24 cellular contexts compared by ENCODE assay signal in genomic region chr15:84888639-84889038, GRCh38. TPM values are rescaled to one million over a fixed set of nuclear protein-coding genes. Genes with fewer than 3 reads are reported as not detected.
"Had no signal": no experiment of that assay in that cellular context is flagged by ENCODE, and none has a peak within 500 bp of the region (broad histone marks: within the 10 kb centered on the region; RNA-seq: fewer than 3 reads in every experiment).

No MANE protein-coding gene starts in this region.

- H3K4me1 ChIP-seq: pancreas, psoas muscle had no signal

- H3K4me3 Mint-ChIP-seq: activated naive CD8-positive, alpha-beta T cell treated with anti-CD3 and anti-CD28 coated beads for 36 hours; natural killer cell; T-helper 2 cell treated with Interferon-gamma antibody and Interleukin-4, amounts not matched to agents 5 μg/mL and 100 μg/mL, for 36 hours had no signal

- DNase-seq: activated CD4-positive, alpha-beta T cell treated with anti-CD3 and anti-CD28 coated beads for 1 hour; activated naive CD8-positive, alpha-beta T cell treated with anti-CD3 and anti-CD28 coated beads for 36 hours; activated T-cell treated with anti-CD3 and anti-CD28 coated beads, Interleukin-2, amount 50 U/mL, for 1 hour; central memory CD4-positive, alpha-beta T cell; dermis blood vessel endothelial cell; effector CD8-positive, alpha-beta T cell; erythroblast; foreskin fibroblast; hippocampal formation; left ventricle myocardium superior; midbrain; natural killer cell; pancreas; psoas muscle; stimulated activated CD4-positive, alpha-beta T cell treated with anti-CD3 and anti-CD28 coated beads, Interleukin-4, amount 100 ng/mL, for 24 hours; stimulated activated naive CD4-positive, alpha-beta T cell treated with Interleukin-2 at 50 U/mL for 16 hours had no signal

- H3K9me3 ChIP-seq: neutrophil, pancreas, psoas muscle, right atrium auricular region, thoracic aorta had no signal

- H3K27ac ChIP-seq: neutrophil, pancreas, psoas muscle, right atrium auricular region, thoracic aorta, VCaP had no signal

- H3K27me3 Mint-ChIP-seq: activated naive CD8-positive, alpha-beta T cell treated with anti-CD3 and anti-CD28 coated beads for 36 hours had no signal

- H3K36me3 ChIP-seq: neutrophil, pancreas, right atrium auricular region, thoracic aorta had no signal

- H3K27me3 ChIP-seq: neutrophil, pancreas, right atrium auricular region had no signal

- H3K36me3 Mint-ChIP-seq: activated naive CD8-positive, alpha-beta T cell treated with anti-CD3 and anti-CD28 coated beads for 36 hours; natural killer cell had no signal

- H3K4me1 Mint-ChIP-seq: activated naive CD8-positive, alpha-beta T cell treated with anti-CD3 and anti-CD28 coated beads for 36 hours; natural killer cell had no signal

- H3K9me3 Mint-ChIP-seq: activated naive CD8-positive, alpha-beta T cell treated with anti-CD3 and anti-CD28 coated beads for 36 hours; natural killer cell; T-helper 2 cell treated with Interferon-gamma antibody and Interleukin-4, amounts not matched to agents 5 μg/mL and 100 μg/mL, for 36 hours had no signal

- H3K4me3 ChIP-seq: pancreas, psoas muscle, right atrium auricular region, thoracic aorta had no signal

- H3K27ac Mint-ChIP-seq: activated naive CD8-positive, alpha-beta T cell treated with anti-CD3 and anti-CD28 coated beads for 36 hours; natural killer cell; T-helper 2 cell treated with Interferon-gamma antibody and Interleukin-4, amounts not matched to agents 5 μg/mL and 100 μg/mL, for 36 hours had no signal

RNA-seq across cellular contexts. Expression of gene SLC28A1, which starts 4.2 kb away (rescaled TPM):
- total RNA-seq: activated naive CD8-positive, alpha-beta T cell treated with anti-CD3 and anti-CD28 coated beads for 36 hours; astrocyte; dermis blood vessel endothelial cell; fibroblast of lung; glomerular endothelial cell; natural killer cell had no signal
